In genomic region chr5:140557136-140557805, GRCh38 we compare ENCODE assay signal across 1 cellular context.
TF ChIP-seq lines count a peak whose summit lies in the region.

SRA1 (minus strand) TSS chr5:140557473; CDS start chr5:140557452, 21 bp downstream.

TF ChIP-seq in K562, 482 proteins besides CTCF, POLR2A, EP300 and RAD21 (continued from another document and continues in another):
- TF ChIP-seq, protein P1, sequence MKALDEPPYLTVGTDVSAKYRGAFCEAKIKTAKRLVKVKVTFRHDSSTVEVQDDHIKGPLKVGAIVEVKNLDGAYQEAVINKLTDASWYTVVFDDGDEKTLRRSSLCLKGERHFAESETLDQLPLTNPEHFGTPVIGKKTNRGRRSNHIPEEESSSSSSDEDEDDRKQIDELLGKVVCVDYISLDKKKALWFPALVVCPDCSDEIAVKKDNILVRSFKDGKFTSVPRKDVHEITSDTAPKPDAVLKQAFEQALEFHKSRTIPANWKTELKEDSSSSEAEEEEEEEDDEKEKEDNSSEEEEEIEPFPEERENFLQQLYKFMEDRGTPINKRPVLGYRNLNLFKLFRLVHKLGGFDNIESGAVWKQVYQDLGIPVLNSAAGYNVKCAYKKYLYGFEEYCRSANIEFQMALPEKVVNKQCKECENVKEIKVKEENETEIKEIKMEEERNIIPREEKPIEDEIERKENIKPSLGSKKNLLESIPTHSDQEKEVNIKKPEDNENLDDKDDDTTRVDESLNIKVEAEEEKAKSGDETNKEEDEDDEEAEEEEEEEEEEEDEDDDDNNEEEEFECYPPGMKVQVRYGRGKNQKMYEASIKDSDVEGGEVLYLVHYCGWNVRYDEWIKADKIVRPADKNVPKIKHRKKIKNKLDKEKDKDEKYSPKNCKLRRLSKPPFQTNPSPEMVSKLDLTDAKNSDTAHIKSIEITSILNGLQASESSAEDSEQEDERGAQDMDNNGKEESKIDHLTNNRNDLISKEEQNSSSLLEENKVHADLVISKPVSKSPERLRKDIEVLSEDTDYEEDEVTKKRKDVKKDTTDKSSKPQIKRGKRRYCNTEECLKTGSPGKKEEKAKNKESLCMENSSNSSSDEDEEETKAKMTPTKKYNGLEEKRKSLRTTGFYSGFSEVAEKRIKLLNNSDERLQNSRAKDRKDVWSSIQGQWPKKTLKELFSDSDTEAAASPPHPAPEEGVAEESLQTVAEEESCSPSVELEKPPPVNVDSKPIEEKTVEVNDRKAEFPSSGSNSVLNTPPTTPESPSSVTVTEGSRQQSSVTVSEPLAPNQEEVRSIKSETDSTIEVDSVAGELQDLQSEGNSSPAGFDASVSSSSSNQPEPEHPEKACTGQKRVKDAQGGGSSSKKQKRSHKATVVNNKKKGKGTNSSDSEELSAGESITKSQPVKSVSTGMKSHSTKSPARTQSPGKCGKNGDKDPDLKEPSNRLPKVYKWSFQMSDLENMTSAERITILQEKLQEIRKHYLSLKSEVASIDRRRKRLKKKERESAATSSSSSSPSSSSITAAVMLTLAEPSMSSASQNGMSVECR (CRISPR knock-in tag; IDR thresholded peaks at IDR 0.05): peak; percentile 83
- TF ChIP-seq PHB2 (IDR thresholded peaks at IDR 0.05; ENCODE audit: low read depth) (no peak), SMAD1 (IDR thresholded peaks at IDR 0.05; ENCODE audit: low read depth, low read length, partially characterized antibody) (peak; percentile 65), ARID3B (CRISPR knock-in tag; IDR thresholded peaks at IDR 0.05; ENCODE audit: borderline replicate concordance) (no peak), HNRNPL (IDR thresholded peaks at IDR 0.05; ENCODE audit: low read depth, low read length) (no peak), GATAD2A (IDR thresholded peaks at IDR 0.05) (no peak), ZNF134 (CRISPR knock-in tag; conservative IDR thresholded peaks at IDR 0.05) (no peak), TEAD4 (IDR thresholded peaks at IDR 0.05; ENCODE audit: low read length) (no peak), TEAD4 (CRISPR knock-in tag; IDR thresholded peaks at IDR 0.05; ENCODE audit: borderline replicate concordance) (no peak), SAP30 (IDR thresholded peaks at IDR 0.05; ENCODE audit: borderline replicate concordance, insufficient read depth, low read depth, low read length, poor library complexity, severe bottlenecking) (peak; percentile 92), ZNF75A (CRISPR knock-in tag; IDR thresholded peaks at IDR 0.05) (no peak), ETV5 (CRISPR knock-in tag; IDR thresholded peaks at IDR 0.05; ENCODE audit: low read depth) (peak; percentile 93), MTF1 (CRISPR knock-in tag; IDR thresholded peaks at IDR 0.05; ENCODE audit: borderline replicate concordance) (no peak), ZNF780A (CRISPR knock-in tag; IDR thresholded peaks at IDR 0.05) (no peak), POU5F1 (IDR thresholded peaks at IDR 0.05; ENCODE audit: borderline replicate concordance, low read depth, low read length, partially characterized antibody) (no peak), ATF7 (IDR thresholded peaks at IDR 0.05) (peak; percentile 79), NONO (IDR thresholded peaks at IDR 0.05; ENCODE audit: low read depth in 2 of 2, low read length in 1 of 2) (peak in 1 of 2 experiments; percentile 44; a peak in 1 of 4 replicates), ZNF263 (CRISPR knock-in tag; IDR thresholded peaks at IDR 0.05; ENCODE audit: borderline replicate concordance) (peak; percentile 17; the same call in 1 of the 2 replicates), SFPQ (IDR thresholded peaks at IDR 0.05; ENCODE audit: low read depth, low read length) (no peak), LEF1 (IDR thresholded peaks at IDR 0.05) (no peak), SREBF1 (IDR thresholded peaks at IDR 0.05; ENCODE audit: borderline replicate concordance, low read depth, low read length) (no peak), CCNT2 (IDR thresholded peaks at IDR 0.05; ENCODE audit: borderline replicate concordance, extremely low read depth, insufficient read length, low read depth, low read length) (peak; percentile 84), NCOR1 (IDR thresholded peaks at IDR 0.05) (0 out of 2 replicates have a peak, but pooled peaks have one; percentile 19), ZBED1 (IDR thresholded peaks at IDR 0.05) (no peak), SMARCE1 (IDR thresholded peaks at IDR 0.05) (no peak), ZNF696 (CRISPR knock-in tag; conservative IDR thresholded peaks at IDR 0.05) (no peak; the same call in 1 of the 2 replicates), SP1 (CRISPR knock-in tag; IDR thresholded peaks at IDR 0.05) (peak; percentile 78), HDAC2 (IDR thresholded peaks at IDR 0.05) (0 out of 2 replicates have a peak, but pooled peaks have one; percentile 18)
- TF ChIP-seq, protein P2, sequence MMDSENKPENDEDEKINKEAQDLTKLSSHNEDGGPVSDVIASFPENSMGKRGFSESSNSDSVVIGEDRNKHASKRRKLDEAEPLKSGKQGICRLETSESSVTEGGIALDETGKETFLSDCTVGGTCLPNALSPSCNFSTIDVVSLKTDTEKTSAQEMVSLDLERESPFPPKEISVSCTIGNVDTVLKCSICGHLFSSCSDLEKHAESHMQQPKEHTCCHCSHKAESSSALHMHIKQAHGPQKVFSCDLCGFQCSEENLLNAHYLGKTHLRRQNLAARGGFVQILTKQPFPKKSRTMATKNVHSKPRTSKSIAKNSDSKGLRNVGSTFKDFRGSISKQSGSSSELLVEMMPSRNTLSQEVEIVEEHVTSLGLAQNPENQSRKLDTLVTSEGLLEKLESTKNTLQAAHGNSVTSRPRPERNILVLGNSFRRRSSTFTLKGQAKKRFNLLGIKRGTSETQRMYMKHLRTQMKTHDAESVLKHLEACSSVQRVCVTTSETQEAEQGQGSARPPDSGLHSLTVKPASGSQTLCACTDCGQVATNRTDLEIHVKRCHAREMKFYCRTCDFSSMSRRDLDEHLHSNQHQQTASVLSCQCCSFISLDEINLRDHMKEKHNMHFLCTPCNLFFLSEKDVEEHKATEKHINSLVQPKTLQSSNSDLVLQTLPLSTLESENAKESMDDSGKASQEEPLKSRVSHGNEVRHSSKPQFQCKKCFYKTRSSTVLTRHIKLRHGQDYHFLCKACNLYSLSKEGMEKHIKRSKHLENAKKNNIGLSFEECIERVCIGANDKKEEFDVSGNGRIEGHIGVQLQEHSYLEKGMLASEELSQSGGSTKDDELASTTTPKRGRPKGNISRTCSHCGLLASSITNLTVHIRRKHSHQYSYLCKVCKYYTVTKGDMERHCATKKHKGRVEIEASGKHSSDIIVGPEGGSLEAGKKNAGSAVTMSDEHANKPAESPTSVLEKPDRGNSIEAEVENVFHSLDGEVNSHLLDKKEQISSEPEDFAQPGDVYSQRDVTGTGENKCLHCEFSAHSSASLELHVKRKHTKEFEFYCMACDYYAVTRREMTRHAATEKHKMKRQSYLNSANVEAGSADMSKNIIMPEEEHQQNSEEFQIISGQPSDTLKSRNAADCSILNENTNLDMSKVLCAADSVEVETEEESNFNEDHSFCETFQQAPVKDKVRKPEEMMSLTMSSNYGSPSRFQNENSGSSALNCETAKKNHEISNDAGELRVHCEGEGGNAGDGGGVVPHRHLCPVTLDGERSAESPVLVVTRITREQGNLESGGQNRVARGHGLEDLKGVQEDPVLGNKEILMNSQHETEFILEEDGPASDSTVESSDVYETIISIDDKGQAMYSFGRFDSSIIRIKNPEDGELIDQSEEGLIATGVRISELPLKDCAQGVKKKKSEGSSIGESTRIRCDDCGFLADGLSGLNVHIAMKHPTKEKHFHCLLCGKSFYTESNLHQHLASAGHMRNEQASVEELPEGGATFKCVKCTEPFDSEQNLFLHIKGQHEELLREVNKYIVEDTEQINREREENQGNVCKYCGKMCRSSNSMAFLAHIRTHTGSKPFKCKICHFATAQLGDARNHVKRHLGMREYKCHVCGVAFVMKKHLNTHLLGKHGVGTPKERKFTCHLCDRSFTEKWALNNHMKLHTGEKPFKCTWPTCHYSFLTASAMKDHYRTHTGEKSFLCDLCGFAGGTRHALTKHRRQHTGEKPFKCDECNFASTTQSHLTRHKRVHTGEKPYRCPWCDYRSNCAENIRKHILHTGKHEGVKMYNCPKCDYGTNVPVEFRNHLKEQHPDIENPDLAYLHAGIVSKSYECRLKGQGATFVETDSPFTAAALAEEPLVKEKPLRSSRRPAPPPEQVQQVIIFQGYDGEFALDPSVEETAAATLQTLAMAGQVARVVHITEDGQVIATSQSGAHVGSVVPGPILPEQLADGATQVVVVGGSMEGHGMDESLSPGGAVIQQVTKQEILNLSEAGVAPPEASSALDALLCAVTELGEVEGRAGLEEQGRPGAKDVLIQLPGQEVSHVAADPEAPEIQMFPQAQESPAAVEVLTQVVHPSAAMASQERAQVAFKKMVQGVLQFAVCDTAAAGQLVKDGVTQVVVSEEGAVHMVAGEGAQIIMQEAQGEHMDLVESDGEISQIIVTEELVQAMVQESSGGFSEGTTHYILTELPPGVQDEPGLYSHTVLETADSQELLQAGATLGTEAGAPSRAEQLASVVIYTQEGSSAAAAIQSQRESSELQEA (IDR thresholded peaks at IDR 0.05; ENCODE audit: low read depth): no peak
- TF ChIP-seq, protein P3, sequence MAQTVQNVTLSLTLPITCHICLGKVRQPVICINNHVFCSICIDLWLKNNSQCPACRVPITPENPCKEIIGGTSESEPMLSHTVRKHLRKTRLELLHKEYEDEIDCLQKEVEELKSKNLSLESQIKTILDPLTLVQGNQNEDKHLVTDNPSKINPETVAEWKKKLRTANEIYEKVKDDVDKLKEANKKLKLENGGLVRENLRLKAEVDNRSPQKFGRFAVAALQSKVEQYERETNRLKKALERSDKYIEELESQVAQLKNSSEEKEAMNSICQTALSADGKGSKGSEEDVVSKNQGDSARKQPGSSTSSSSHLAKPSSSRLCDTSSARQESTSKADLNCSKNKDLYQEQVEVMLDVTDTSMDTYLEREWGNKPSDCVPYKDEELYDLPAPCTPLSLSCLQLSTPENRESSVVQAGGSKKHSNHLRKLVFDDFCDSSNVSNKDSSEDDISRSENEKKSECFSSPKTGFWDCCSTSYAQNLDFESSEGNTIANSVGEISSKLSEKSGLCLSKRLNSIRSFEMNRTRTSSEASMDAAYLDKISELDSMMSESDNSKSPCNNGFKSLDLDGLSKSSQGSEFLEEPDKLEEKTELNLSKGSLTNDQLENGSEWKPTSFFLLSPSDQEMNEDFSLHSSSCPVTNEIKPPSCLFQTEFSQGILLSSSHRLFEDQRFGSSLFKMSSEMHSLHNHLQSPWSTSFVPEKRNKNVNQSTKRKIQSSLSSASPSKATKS (CRISPR knock-in tag; IDR thresholded peaks at IDR 0.05): no peak
- TF ChIP-seq, protein P4, sequence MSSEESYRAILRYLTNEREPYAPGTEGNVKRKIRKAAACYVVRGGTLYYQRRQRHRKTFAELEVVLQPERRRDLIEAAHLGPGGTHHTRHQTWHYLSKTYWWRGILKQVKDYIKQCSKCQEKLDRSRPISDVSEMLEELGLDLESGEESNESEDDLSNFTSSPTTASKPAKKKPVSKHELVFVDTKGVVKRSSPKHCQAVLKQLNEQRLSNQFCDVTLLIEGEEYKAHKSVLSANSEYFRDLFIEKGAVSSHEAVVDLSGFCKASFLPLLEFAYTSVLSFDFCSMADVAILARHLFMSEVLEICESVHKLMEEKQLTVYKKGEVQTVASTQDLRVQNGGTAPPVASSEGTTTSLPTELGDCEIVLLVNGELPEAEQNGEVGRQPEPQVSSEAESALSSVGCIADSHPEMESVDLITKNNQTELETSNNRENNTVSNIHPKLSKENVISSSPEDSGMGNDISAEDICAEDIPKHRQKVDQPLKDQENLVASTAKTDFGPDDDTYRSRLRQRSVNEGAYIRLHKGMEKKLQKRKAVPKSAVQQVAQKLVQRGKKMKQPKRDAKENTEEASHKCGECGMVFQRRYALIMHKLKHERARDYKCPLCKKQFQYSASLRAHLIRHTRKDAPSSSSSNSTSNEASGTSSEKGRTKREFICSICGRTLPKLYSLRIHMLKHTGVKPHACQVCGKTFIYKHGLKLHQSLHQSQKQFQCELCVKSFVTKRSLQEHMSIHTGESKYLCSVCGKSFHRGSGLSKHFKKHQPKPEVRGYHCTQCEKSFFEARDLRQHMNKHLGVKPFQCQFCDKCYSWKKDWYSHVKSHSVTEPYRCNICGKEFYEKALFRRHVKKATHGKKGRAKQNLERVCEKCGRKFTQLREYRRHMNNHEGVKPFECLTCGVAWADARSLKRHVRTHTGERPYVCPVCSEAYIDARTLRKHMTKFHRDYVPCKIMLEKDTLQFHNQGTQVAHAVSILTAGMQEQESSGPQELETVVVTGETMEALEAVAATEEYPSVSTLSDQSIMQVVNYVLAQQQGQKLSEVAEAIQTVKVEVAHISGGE (CRISPR knock-in tag; IDR thresholded peaks at IDR 0.05): peak in 2 of 3 experiments; percentile 55 to 88; a peak in 4 of 6 replicates
- TF ChIP-seq, protein P5, sequence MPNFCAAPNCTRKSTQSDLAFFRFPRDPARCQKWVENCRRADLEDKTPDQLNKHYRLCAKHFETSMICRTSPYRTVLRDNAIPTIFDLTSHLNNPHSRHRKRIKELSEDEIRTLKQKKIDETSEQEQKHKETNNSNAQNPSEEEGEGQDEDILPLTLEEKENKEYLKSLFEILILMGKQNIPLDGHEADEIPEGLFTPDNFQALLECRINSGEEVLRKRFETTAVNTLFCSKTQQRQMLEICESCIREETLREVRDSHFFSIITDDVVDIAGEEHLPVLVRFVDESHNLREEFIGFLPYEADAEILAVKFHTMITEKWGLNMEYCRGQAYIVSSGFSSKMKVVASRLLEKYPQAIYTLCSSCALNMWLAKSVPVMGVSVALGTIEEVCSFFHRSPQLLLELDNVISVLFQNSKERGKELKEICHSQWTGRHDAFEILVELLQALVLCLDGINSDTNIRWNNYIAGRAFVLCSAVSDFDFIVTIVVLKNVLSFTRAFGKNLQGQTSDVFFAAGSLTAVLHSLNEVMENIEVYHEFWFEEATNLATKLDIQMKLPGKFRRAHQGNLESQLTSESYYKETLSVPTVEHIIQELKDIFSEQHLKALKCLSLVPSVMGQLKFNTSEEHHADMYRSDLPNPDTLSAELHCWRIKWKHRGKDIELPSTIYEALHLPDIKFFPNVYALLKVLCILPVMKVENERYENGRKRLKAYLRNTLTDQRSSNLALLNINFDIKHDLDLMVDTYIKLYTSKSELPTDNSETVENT (CRISPR knock-in tag; IDR thresholded peaks at IDR 0.05): no peak; the same call in 1 of the 2 replicates
